Comparison of ENCODE assay signal across 8 cellular contexts in the genomic region with DNA sequence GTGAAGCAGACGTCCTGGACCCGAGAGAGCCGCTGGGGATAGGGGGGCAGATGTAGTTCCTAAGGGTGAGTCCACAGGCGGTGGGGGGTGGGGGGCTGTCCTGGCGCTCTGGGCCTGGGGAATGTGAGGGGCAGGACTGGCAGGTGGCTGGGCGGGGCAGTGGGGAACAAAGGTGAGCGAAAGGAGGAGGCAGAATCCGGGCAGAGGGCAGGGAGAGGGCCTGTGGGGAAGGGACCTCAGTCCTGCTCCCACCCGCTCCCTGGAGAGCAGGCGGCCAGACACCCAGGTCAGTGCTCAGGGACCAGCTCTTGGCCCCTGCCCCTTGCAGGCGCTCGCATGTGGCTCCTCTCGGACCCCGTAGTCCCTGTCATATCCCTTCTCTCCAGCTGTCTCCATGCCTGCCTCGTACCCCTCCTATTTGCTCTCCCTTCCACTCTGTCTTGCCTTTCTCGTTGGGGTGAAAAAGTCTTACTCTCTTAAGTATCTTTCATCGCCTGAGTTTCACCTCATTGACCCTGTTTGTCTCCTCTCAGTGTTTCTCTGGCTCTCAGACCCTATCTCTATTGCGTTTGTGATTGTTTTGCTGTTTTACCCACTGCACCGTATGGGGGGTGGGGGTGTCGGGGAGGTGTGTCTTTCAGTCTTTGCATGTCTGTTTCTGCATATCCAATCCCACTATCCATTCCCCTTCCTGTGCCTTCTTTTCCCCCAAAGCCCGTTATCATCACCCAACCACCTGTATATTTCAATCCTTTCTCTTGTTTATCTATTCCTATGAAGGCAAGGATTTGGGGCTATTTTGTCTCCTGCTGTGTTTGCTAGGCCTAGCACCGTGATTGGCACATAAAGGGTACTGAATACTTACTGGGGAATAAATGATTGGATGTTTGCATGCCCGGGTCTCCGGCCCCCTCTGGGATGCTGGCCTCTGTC. TPM values are rescaled to one million over a fixed set of nuclear protein-coding genes. Genes with fewer than 3 reads are reported as not detected.
DNase-seq lines count a peak whose midpoint lies in the region; ATAC-seq and TF ChIP-seq lines count a peak whose summit lies in the region.

No MANE protein-coding gene starts in this region.

- peak overlapping the region; percentile 92 for H3K27ac Mint-ChIP-seq in activated CD4-positive, alpha-beta T cell treated with anti-CD3 and anti-CD28 coated beads, Interleukin-2, amount 10 ng/mL, durations not matched to agents 7 days and 5 days
- peak overlapping the region; percentile 96 for H3K27ac Mint-ChIP-seq in activated naive CD8-positive, alpha-beta T cell

- H3K4me3 ChIP-seq in testis = peak overlapping the region; percentile 45 to 61

- TF ChIP-seq CTCF in testis (IDR thresholded peaks at IDR 0.05) = no peak

- H3K4me3 Mint-ChIP-seq in activated CD4-positive, alpha-beta T cell treated with anti-CD3 and anti-CD28 coated beads, Interleukin-2, amount 10 ng/mL, durations not matched to agents 7 days and 5 days = peak overlapping the region; percentile 71
- H3K4me3 Mint-ChIP-seq in activated naive CD8-positive, alpha-beta T cell = peak overlapping the region; percentile 87

- H3K27me3 ChIP-seq in layer of hippocampus (ENCODE audit: control insufficient read depth, insufficient read depth, low read length) = no peaks in the 10 kb centered on the region
- H3K27me3 ChIP-seq in testis = no peaks in the 10 kb centered on the region

- no peak for ATAC-seq in GM21526 (IDR thresholded peaks at IDR 0.05; ENCODE audit: low FRiP score, unreplicated experiment)
- ATAC-seq in HG03571 (IDR thresholded peaks at IDR 0.05; ENCODE audit: unreplicated experiment) = no peak

- intact Hi-C loops in testis (cut with DNase I; ENCODE audit: low total_unique reads) = no loop called here

- peaks cover 46% of the 10 kb centered on the region for H3K4me1 Mint-ChIP-seq in activated CD4-positive, alpha-beta T cell treated with anti-CD3 and anti-CD28 coated beads, Interleukin-2, amount 10 ng/mL, durations not matched to agents 7 days and 5 days
- H3K4me1 Mint-ChIP-seq in activated naive CD8-positive, alpha-beta T cell (ENCODE audit: low read depth) = peaks cover 35% of the 10 kb centered on the region

- no peaks in the 10 kb centered on the region for H3K36me3 ChIP-seq in testis (ENCODE audit: low read depth, missing control alignments)

- H3K36me3 Mint-ChIP-seq in activated CD4-positive, alpha-beta T cell treated with anti-CD3 and anti-CD28 coated beads, Interleukin-2, amount 10 ng/mL, durations not matched to agents 7 days and 5 days (ENCODE audit: low read depth) = peaks cover 19% of the 10 kb centered on the region
- H3K36me3 Mint-ChIP-seq in activated naive CD8-positive, alpha-beta T cell = peaks cover 5% of the 10 kb centered on the region

- peak overlapping the region; percentile 86 for H3K27ac ChIP-seq in layer of hippocampus (ENCODE audit: low read depth, low read length)
- H3K27ac ChIP-seq in testis = peak overlapping the region; percentile 46 to 91

- no peaks in the 10 kb centered on the region for H3K27me3 Mint-ChIP-seq in activated CD4-positive, alpha-beta T cell treated with anti-CD3 and anti-CD28 coated beads, Interleukin-2, amount 10 ng/mL, durations not matched to agents 7 days and 5 days
- H3K27me3 Mint-ChIP-seq in activated naive CD8-positive, alpha-beta T cell = no peaks in the 10 kb centered on the region

- no peak for TF ChIP-seq POLR2A in testis (IDR thresholded peaks at IDR 0.05)

- no peaks in the 10 kb centered on the region for H3K9me3 Mint-ChIP-seq in activated CD4-positive, alpha-beta T cell treated with anti-CD3 and anti-CD28 coated beads, Interleukin-2, amount 10 ng/mL, durations not matched to agents 7 days and 5 days
- H3K9me3 Mint-ChIP-seq in activated naive CD8-positive, alpha-beta T cell (ENCODE audit: low read depth) = no peaks in the 10 kb centered on the region

- H3K9me3 ChIP-seq in testis = no peaks in the 10 kb centered on the region

- DNase-seq in activated CD4-positive, alpha-beta T cell treated with anti-CD3 and anti-CD28 coated beads, Interleukin-2, amount 10 ng/mL, durations not matched to agents 7 days and 5 days = no peak
- DNase-seq in activated CD4-positive, alpha-beta T cell treated with anti-CD3 and anti-CD28 coated beads for 4 hours = no peak
- DNase-seq in testis (no peak), NCI-H510A treated with DMSO at 0.1 percent for 48 hours (lab: John Stamatoyannopoulos, UW) (no peak)

- 41 to 50% methylated on average over 24 of the region's 24 CpGs for WGBS in testis, 2 donors

- peaks cover 21% of the 10 kb centered on the region for H3K4me1 ChIP-seq in testis

- POLR2A ChIA-PET in activated CD4-positive, alpha-beta T cell treated with anti-CD3 and anti-CD28 coated beads, Interleukin-2, amount 10 ng/mL, durations not matched to agents 7 days and 5 days (lab: Charles Lee) = no interaction called here

- CTCF ChIA-PET in activated CD4-positive, alpha-beta T cell treated with anti-CD3 and anti-CD28 coated beads, Interleukin-2, amount 10 ng/mL, durations not matched to agents 7 days and 5 days (lab: Charles Lee) = interaction anchor here (2.4 kb wide), 1 partner anchor 9 kb away, joined by 8 read pairs; no protein-coding TSS in a partner anchor

RNA-seq across cellular contexts. Expression of a gene that starts 5.8 kb away (rescaled TPM):
- 10 to 100 TPM; 28.2 to 33.6 TPM for total RNA-seq in activated CD4-positive, alpha-beta T cell treated with anti-CD3 and anti-CD28 coated beads, Interleukin-2, amount 10 ng/mL, durations not matched to agents 7 days and 5 days
- 10 to 100 TPM; 31.2 to 43.1 TPM for total RNA-seq in testis
- polyA plus RNA-seq in testis (ENCODE audit: insufficient read depth, low read depth, low replicate concordance) = 47.6 TPM

RNA-seq across cellular contexts. Expression of a gene that starts 6.1 kb away (rescaled TPM):
- total RNA-seq in activated CD4-positive, alpha-beta T cell treated with anti-CD3 and anti-CD28 coated beads, Interleukin-2, amount 10 ng/mL, durations not matched to agents 7 days and 5 days = 1,000 to 10,000 TPM; 1,477 to 1,601 TPM
- 1,000 to 10,000 TPM; 1,047 to 1,537 TPM for total RNA-seq in testis
- 1,050 TPM for polyA plus RNA-seq in testis (ENCODE audit: insufficient read depth, low read depth, low replicate concordance)

RNA-seq across cellular contexts. Expression of a gene that starts 10.2 kb away (rescaled TPM):
- 1 to 10 TPM; 2.5 TPM for total RNA-seq in activated CD4-positive, alpha-beta T cell treated with anti-CD3 and anti-CD28 coated beads, Interleukin-2, amount 10 ng/mL, durations not matched to agents 7 days and 5 days
- 1 to 10 TPM in 1 of 2 donors, under 1 TPM in 1; 0.99 to 1.6 TPM for total RNA-seq in testis
- 2.2 TPM for polyA plus RNA-seq in testis (ENCODE audit: insufficient read depth, low read depth, low replicate concordance)

RNA-seq across cellular contexts. Expression of a gene that starts 12.1 kb away (rescaled TPM):
- total RNA-seq in activated CD4-positive, alpha-beta T cell treated with anti-CD3 and anti-CD28 coated beads, Interleukin-2, amount 10 ng/mL, durations not matched to agents 7 days and 5 days = 10 to 100 TPM; 24.1 to 25.8 TPM
- 10 to 100 TPM; 48.9 to 51.0 TPM for total RNA-seq in testis
- 30.4 TPM for polyA plus RNA-seq in testis (ENCODE audit: insufficient read depth, low read depth, low replicate concordance)

RNA-seq across cellular contexts. Expression of a gene that starts 18.5 kb away (rescaled TPM):
- total RNA-seq in activated CD4-positive, alpha-beta T cell treated with anti-CD3 and anti-CD28 coated beads, Interleukin-2, amount 10 ng/mL, durations not matched to agents 7 days and 5 days = not detected
- total RNA-seq in testis = 100 to 1,000 TPM in 1 of 2 donors, 10 to 100 TPM in 1; 72.6 to 147 TPM
- polyA plus RNA-seq in testis (ENCODE audit: insufficient read depth, low read depth, low replicate concordance) = 145 TPM
